23 cellular contexts compared by ENCODE assay signal in the genomic region with DNA sequence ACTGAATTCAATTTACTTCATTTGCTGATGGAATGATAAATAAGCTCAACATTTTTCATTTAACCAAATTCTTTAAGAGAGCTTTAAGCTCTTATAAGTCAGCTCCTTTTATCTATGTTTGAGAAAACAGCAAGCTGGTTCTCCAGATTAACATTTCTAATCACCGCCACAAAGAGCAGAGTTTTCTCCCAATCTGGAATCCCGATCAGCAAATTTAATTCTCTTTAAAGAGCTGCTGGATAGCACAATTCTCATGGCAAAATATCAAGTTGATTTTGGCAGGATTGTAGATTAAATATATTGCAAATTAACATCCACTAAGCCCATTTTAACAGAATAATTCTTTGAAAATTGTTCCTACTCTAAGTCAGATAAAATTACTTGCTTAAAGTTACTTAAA. TPM values are rescaled to one million over a fixed set of nuclear protein-coding genes. Genes with fewer than 3 reads are reported as not detected.
A peak's percentile ranks its signal among the peaks of the same experiment; 100 is the strongest.
DNase-seq lines count a peak whose midpoint lies in the region; ATAC-seq and TF ChIP-seq lines count a peak whose summit lies in the region.
"Had no signal": no experiment of that assay in that cellular context is flagged by ENCODE, and none has a peak within 500 bp of the region (broad histone marks: within the 10 kb centered on the region; RNA-seq: fewer than 3 reads in every experiment).

No MANE protein-coding gene starts in this region.

- H2AFZ ChIP-seq in hepatocyte: no peak overlapping the region

- ATAC-seq in activated T-cell treated with anti-CD3 and anti-CD28 coated beads, Interleukin-2, amount 50 U/mL, for 72 hours (replicated peaks in 1 of 2): no peak
- ATAC-seq: left colon, Panc1 had no signal

- H3K4me3 ChIP-seq in hepatocyte: no peak overlapping the region
- peak overlapping the region in 2 of 3 donors; percentile 29 to 52 for H3K4me3 ChIP-seq in skeletal muscle tissue (ENCODE audit: low read length in 3 of 3)
- H3K4me3 ChIP-seq: BLaER1, colonic mucosa, HAP-1 had no signal

- peaks cover 4% of the 10 kb centered on the region for H3K4me1 ChIP-seq in hepatocyte (ENCODE audit: insufficient read depth)
- H3K4me1 ChIP-seq in skeletal muscle tissue (ENCODE audit: control insufficient read depth in 3 of 3, insufficient read depth in 3 of 3, low read length in 3 of 3): peaks cover 0 to 10% (median under 1%) of the 10 kb centered on the region in 3 donors
- H3K4me1 ChIP-seq: BLaER1, colonic mucosa, HAP-1 had no signal

- peak overlapping the region; percentile 12 to 59 (median 57) for H3K9ac ChIP-seq in skeletal muscle tissue (ENCODE audit: low read depth in 1 of 3, low read length in 3 of 3)
- H3K9ac ChIP-seq: BLaER1 had no signal

- WGBS in hepatocyte (ENCODE audit: low lambda C conversion rate, missing lambda C conversion rate): 84% methylated on average over 2 of the region's 2 CpGs

- no peak for TF ChIP-seq CTCF in hepatocyte (IDR thresholded peaks at IDR 0.05; ENCODE audit: poor library complexity)

- H4K20me1 ChIP-seq in hepatocyte (ENCODE audit: insufficient read depth, poor library complexity, severe bottlenecking): no peaks in the 10 kb centered on the region

- H3K4me3 Mint-ChIP-seq in activated T-cell treated with anti-CD3 and anti-CD28 coated beads, Interleukin-2, amount 50 U/mL, for 72 hours: no peak overlapping the region
- H3K4me3 Mint-ChIP-seq: activated naive CD8-positive, alpha-beta T cell treated with anti-CD3 and anti-CD28 coated beads for 36 hours; brain; stimulated activated naive CD8-positive, alpha-beta T cell treated with anti-CD3 and anti-CD28 coated beads, Interleukin-15, Interleukin-2, amounts not matched to agents 100 ng/mL and 50 ng/mL, for 24 hours had no signal

- H3K36me3 ChIP-seq in hepatocyte (replicated peaks; ENCODE audit: insufficient read depth, low read depth): no peaks in the 10 kb centered on the region
- no peaks in the 10 kb centered on the region for H3K36me3 ChIP-seq in skeletal muscle tissue (ENCODE audit: control insufficient read depth in 3 of 3, insufficient read depth in 3 of 3, low read length in 3 of 3)
- H3K36me3 ChIP-seq: BLaER1, colonic mucosa, HAP-1 had no signal

- DNase-seq in NCI-H446 (lab: John Stamatoyannopoulos, UW) (peak; percentile 1 to 2), NCI-H446 treated with DMSO at 0.1 percent for 48 hours (lab: John Stamatoyannopoulos, UW) (no peak), SK-N-DZ (ENCODE audit: low spot score) (peak; percentile 1), hepatocyte (ENCODE audit: low spot score) (no peak), NCI-H2081 treated with DMSO at 0.1 percent for 48 hours (lab: John Stamatoyannopoulos, UW) (no peak)
- DNase-seq in activated CD4-positive, alpha-beta T cell treated with anti-CD3 and anti-CD28 coated beads for 1 hour: no peak
- DNase-seq in activated T-cell treated with anti-CD3 and anti-CD28 coated beads, Interleukin-2, amount 50 U/mL, for 72 hours: no peak
- DNase-seq: 8988T; activated naive CD8-positive, alpha-beta T cell treated with anti-CD3 and anti-CD28 coated beads for 36 hours; colonic mucosa; left colon; NCI-H1436 treated with DMSO at 0.1 percent for 48 hours; NCI-H2171; NCI-H82; occipital lobe; T-helper 9 cell had no signal

- H3K9me3 ChIP-seq in hepatocyte (ENCODE audit: low read depth): no peaks in the 10 kb centered on the region
- H3K9me3 ChIP-seq in skeletal muscle tissue (ENCODE audit: control insufficient read depth in 3 of 3, low read length in 3 of 3): no peaks in the 10 kb centered on the region
- H3K9me3 ChIP-seq: BLaER1, colonic mucosa, HAP-1 had no signal

- H3K9me2 ChIP-seq in hepatocyte (replicated peaks; ENCODE audit: insufficient read depth): no peaks in the 10 kb centered on the region

- peak overlapping the region; percentile 20 for H3K27ac ChIP-seq in hepatocyte
- H3K27ac ChIP-seq in skeletal muscle tissue (ENCODE audit: low read depth, low read length): peak overlapping the region; percentile 75
- H3K27ac ChIP-seq: BLaER1, colonic mucosa, SK-N-MC had no signal

- H3K4me2 ChIP-seq in hepatocyte: peak overlapping the region; percentile 46
- H3K4me2 ChIP-seq: BLaER1 had no signal

- H3K27ac Mint-ChIP-seq in activated T-cell treated with anti-CD3 and anti-CD28 coated beads, Interleukin-2, amount 50 U/mL, for 72 hours: no peak overlapping the region
- H3K27ac Mint-ChIP-seq: activated naive CD8-positive, alpha-beta T cell treated with anti-CD3 and anti-CD28 coated beads for 36 hours; stimulated activated naive CD8-positive, alpha-beta T cell treated with anti-CD3 and anti-CD28 coated beads, Interleukin-15, Interleukin-2, amounts not matched to agents 100 ng/mL and 50 ng/mL, for 24 hours had no signal

- peaks cover 27% of the 10 kb centered on the region for H3K79me2 ChIP-seq in hepatocyte

- H3K27me3 ChIP-seq in hepatocyte: no peaks in the 10 kb centered on the region
- H3K27me3 ChIP-seq in skeletal muscle tissue (ENCODE audit: control insufficient read depth in 3 of 3, insufficient read depth in 3 of 3, low read length in 3 of 3): no peaks in the 10 kb centered on the region
- H3K27me3 ChIP-seq: BLaER1, colonic mucosa had no signal

- H3K9me3 Mint-ChIP-seq in activated T-cell treated with anti-CD3 and anti-CD28 coated beads, Interleukin-2, amount 50 U/mL, for 72 hours: no peaks in the 10 kb centered on the region
- H3K9me3 Mint-ChIP-seq: activated naive CD8-positive, alpha-beta T cell treated with anti-CD3 and anti-CD28 coated beads for 36 hours; brain; stimulated activated naive CD8-positive, alpha-beta T cell treated with anti-CD3 and anti-CD28 coated beads, Interleukin-15, Interleukin-2, amounts not matched to agents 100 ng/mL and 50 ng/mL, for 24 hours had no signal

- peaks cover 10% of the 10 kb centered on the region for H3K27me3 Mint-ChIP-seq in activated T-cell treated with anti-CD3 and anti-CD28 coated beads, Interleukin-2, amount 50 U/mL, for 72 hours (ENCODE audit: low read depth)
- H3K27me3 Mint-ChIP-seq: activated naive CD8-positive, alpha-beta T cell treated with anti-CD3 and anti-CD28 coated beads for 36 hours; brain; stimulated activated naive CD8-positive, alpha-beta T cell treated with anti-CD3 and anti-CD28 coated beads, Interleukin-15, Interleukin-2, amounts not matched to agents 100 ng/mL and 50 ng/mL, for 24 hours had no signal

- H3K36me3 Mint-ChIP-seq in activated T-cell treated with anti-CD3 and anti-CD28 coated beads, Interleukin-2, amount 50 U/mL, for 72 hours (ENCODE audit: insufficient read depth in 2 of 2): peaks cover 0 to 8% of the 10 kb centered on the region in 2 donors
- H3K36me3 Mint-ChIP-seq: brain had no signal

- H3K4me1 Mint-ChIP-seq in activated T-cell treated with anti-CD3 and anti-CD28 coated beads, Interleukin-2, amount 50 U/mL, for 72 hours (ENCODE audit: low read depth): peaks cover 41% of the 10 kb centered on the region

RNA-seq across cellular contexts. Expression of a gene that starts 48.8 kb away (rescaled TPM):
- polyA plus RNA-seq in SK-N-DZ (2014; cell fraction: cytosol; rRNA removed): 16.8 and 21.7 TPM in 2 replicates
- 9.3 and 14.0 TPM in 2 replicates for polyA plus RNA-seq in SK-N-DZ (2014; cell fraction: nucleus; rRNA removed)
- 93.4 and 99.4 TPM in 2 replicates for total RNA-seq in hepatocyte
- polyA plus RNA-seq in hepatocyte: 30.6 and 38.6 TPM in 2 replicates
- total RNA-seq in skeletal muscle tissue: 51.1 TPM
- 10 to 100 TPM; 49.4 to 54.4 TPM for total RNA-seq in activated T-cell treated with anti-CD3 and anti-CD28 coated beads, Interleukin-2, amount 50 U/mL, for 72 hours

Comparison
In these comparisons a context has a peak if more than half of its experiments do, and no peak if none do; other contexts are left out.
1. DNase-seq: peak in NCI-H446 (2 of 2) and SK-N-DZ (single experiment); none in NCI-H446 treated with DMSO at 0.1 percent for 48 hours (single experiment), hepatocyte (single experiment), activated CD4-positive, alpha-beta T cell treated with anti-CD3 and anti-CD28 coated beads for 1 hour (single experiment), NCI-H2081 treated with DMSO at 0.1 percent for 48 hours (single experiment) and activated T-cell treated with anti-CD3 and anti-CD28 coated beads, Interleukin-2, amount 50 U/mL, for 72 hours (0 of 2).